In the genomic region with DNA sequence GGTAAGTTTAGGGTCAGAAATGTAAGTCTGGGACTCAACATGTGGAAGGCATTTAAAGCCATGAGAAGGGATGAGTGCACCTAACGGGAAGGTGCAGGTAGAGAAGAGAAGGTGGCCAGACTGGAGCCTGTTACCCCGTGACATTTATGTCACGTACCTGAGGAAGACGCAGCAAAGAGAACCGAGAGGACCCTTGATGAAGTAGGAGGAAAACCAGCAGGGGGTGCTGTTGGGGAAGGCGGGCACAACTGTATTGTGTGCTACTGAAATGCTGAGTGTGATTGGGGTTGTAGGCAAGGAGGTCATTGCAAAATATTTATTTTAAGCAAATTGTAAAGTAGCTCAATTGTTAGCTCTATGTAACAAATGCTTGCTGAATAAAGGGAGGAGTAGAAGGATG, we compare ENCODE assay signal across 8 cellular contexts.
A peak's percentile ranks its signal among the peaks of the same experiment; 100 is the strongest.
DNase-seq lines count a peak whose midpoint lies in the region; ATAC-seq and TF ChIP-seq lines count a peak whose summit lies in the region.

No MANE protein-coding gene starts in this region.

- H3K4me3 ChIP-seq in adrenal gland (no peak overlapping the region), gastrocnemius medialis (no peak overlapping the region)

- H3K27me3 ChIP-seq in adrenal gland (no peaks in the 10 kb centered on the region), gastrocnemius medialis (no peaks in the 10 kb centered on the region)

- no peaks in the 10 kb centered on the region for H3K9me3 ChIP-seq in adrenal gland (replicated peaks in 1 of 3)
- H3K9me3 ChIP-seq in gastrocnemius medialis, result no peaks in the 10 kb centered on the region

- peak in 5 of 6 experiments; percentile 15 to 48 (median 40) for TF ChIP-seq CTCF in adrenal gland (IDR thresholded peaks at IDR 0.05)
- TF ChIP-seq CTCF in gastrocnemius medialis (IDR thresholded peaks at IDR 0.05 in 4 of 5, conservative IDR thresholded peaks at IDR 0.05 in 1 of 5), result no peak

- ATAC-seq in gastrocnemius medialis (no peak), HG03457 (IDR thresholded peaks at IDR 0.05; ENCODE audit: unreplicated experiment) (no peak)

- 66 to 76% (median 73%) methylated on average over 6 of the region's 6 CpGs for WGBS in adrenal gland, 4 donors

- H3K4me1 ChIP-seq in adrenal gland (replicated peaks in 1 of 2) (peaks cover 0 to 2% of the 10 kb centered on the region in 2 donors), gastrocnemius medialis (no peaks in the 10 kb centered on the region)

- H3K36me3 ChIP-seq in adrenal gland (replicated peaks in 1 of 2) (no peaks in the 10 kb centered on the region), gastrocnemius medialis (no peaks in the 10 kb centered on the region)

- intact Hi-C loops in adrenal gland (cut with DNase I), result loop anchor here (10.0 kb wide), 1 partner anchor 496 kb away; the partner anchor contains the start of gene SFMBT2 (in 2 of the 2)
- intact Hi-C loops in gastrocnemius medialis (cut with DNase I; ENCODE audit: low total_unique reads), result no loop called here

- DNase-seq in NCI-H82 (lab: John Stamatoyannopoulos, UW), result peak; percentile 7
- DNase-seq in NCI-H82 treated with DMSO at 0.1 percent for 48 hours (lab: John Stamatoyannopoulos, UW; ENCODE audit: unreplicated experiment), result no peak
- DNase-seq in T-helper 1 cell, result peak; percentile 23 to 66 (median 51)
- peak in 6 of 7 donors; percentile 24 to 66 (median 48) for DNase-seq in adrenal gland
- peak; percentile 40 for DNase-seq in midbrain (lab: John Stamatoyannopoulos, UW)
- DNase-seq in substantia nigra (lab: John Stamatoyannopoulos, UW), result peak in 25 of 49 donors; percentile 6 to 59 (median 29)
- DNase-seq in gastrocnemius medialis, result no peak

- H3K27ac ChIP-seq in adrenal gland (no peak overlapping the region), substantia nigra (ENCODE audit: low read depth, low read length, poor library complexity, severe bottlenecking) (no peak overlapping the region), gastrocnemius medialis (no peak overlapping the region)

- TF ChIP-seq POLR2A in adrenal gland (IDR thresholded peaks at IDR 0.05), result no peak
- no peak for TF ChIP-seq POLR2A in gastrocnemius medialis (IDR thresholded peaks at IDR 0.05)

- in situ Hi-C loops in gastrocnemius medialis (cut with MboI; ENCODE audit: low sequenced_read_pairs in 4 of 4), result loop anchor here in 3 of 4 donors (10.0 to 25.0 kb wide), 2 partner anchors 494 to 496 kb away; partner anchors contain the start of gene SFMBT2 (in 3 of the 3)

Comparison
In these comparisons a context has a peak if more than half of its experiments do, and no peak if none do; other contexts are left out.
1. DNase-seq: peak in NCI-H82 (single experiment), T-helper 1 cell (5 of 5), adrenal gland (6 of 7), midbrain (single experiment) and substantia nigra (25 of 49); none in NCI-H82 treated with DMSO at 0.1 percent for 48 hours (single experiment) and gastrocnemius medialis (0 of 2).
2. CTCF ChIP-seq: peak in adrenal gland (5 of 6); none in gastrocnemius medialis (0 of 5).